Comparison of ENCODE assay signal across 14 cellular contexts in genomic region chr9:119221281-119221680, GRCh38.
"Had no signal": no experiment of that assay in that cellular context is flagged by ENCODE, and none has a peak within 500 bp of the region (broad histone marks: within the 10 kb centered on the region; RNA-seq: fewer than 3 reads in every experiment).

No MANE protein-coding gene starts in this region.

- ATAC-seq: activated naive CD4-positive, alpha-beta T cell treated with anti-CD3 and anti-CD28 coated beads, Interleukin-2, amount 50 U/mL, for 72 hours; esophagus mucosa; heart right ventricle had no signal

- H3K36me3 Mint-ChIP-seq: activated naive CD4-positive, alpha-beta T cell treated with anti-CD3 and anti-CD28 coated beads, Interleukin-2, amount 50 U/mL, for 72 hours had no signal

- DNase-seq: activated CD4-positive, alpha-beta T cell treated with anti-CD3 and anti-CD28 coated beads, Interleukin-2, amount 10 ng/mL, durations not matched to agents 7 days and 5 days; activated CD4-positive, CD25-positive, alpha-beta regulatory T cell; activated effector memory CD4-positive, alpha-beta T cell treated with anti-CD3 and anti-CD28 coated beads, Interleukin-2, amount 50 U/mL, for 16 hours; activated T-cell treated with anti-CD3 and anti-CD28 coated beads, Interleukin-2, amount 50 U/mL, for 1 hour; amygdala; dermis blood vessel endothelial cell; heart right ventricle; islet precursor cell; small intestine; thyroid gland had no signal

- H3K4me1 Mint-ChIP-seq: activated CD4-positive, alpha-beta T cell treated with anti-CD3 and anti-CD28 coated beads, Interleukin-2, amount 10 ng/mL, durations not matched to agents 7 days and 5 days; central memory CD8-positive, alpha-beta T cell had no signal

- H3K27me3 Mint-ChIP-seq: activated CD4-positive, alpha-beta T cell treated with anti-CD3 and anti-CD28 coated beads, Interleukin-2, amount 10 ng/mL, durations not matched to agents 7 days and 5 days; brain; central memory CD8-positive, alpha-beta T cell had no signal

- H3K27ac Mint-ChIP-seq: activated CD4-positive, alpha-beta T cell treated with anti-CD3 and anti-CD28 coated beads, Interleukin-2, amount 10 ng/mL, durations not matched to agents 7 days and 5 days; activated naive CD4-positive, alpha-beta T cell treated with anti-CD3 and anti-CD28 coated beads, Interleukin-2, amount 50 U/mL, for 72 hours; brain had no signal

- H3K9me3 Mint-ChIP-seq: activated CD4-positive, alpha-beta T cell treated with anti-CD3 and anti-CD28 coated beads, Interleukin-2, amount 10 ng/mL, durations not matched to agents 7 days and 5 days had no signal

- H3K4me3 Mint-ChIP-seq: activated CD4-positive, alpha-beta T cell treated with anti-CD3 and anti-CD28 coated beads, Interleukin-2, amount 10 ng/mL, durations not matched to agents 7 days and 5 days; brain; central memory CD8-positive, alpha-beta T cell had no signal
